ENCODE assay signal across 13 cellular contexts in genomic region chr6:154458565-154459475, GRCh38. TPM values are rescaled to one million over a fixed set of nuclear protein-coding genes. Genes with fewer than 3 reads are reported as not detected.
DNase-seq lines count a peak whose midpoint lies in the region; ATAC-seq, FAIRE-seq and TF ChIP-seq lines count a peak whose summit lies in the region.
"Had no signal": no experiment of that assay in that cellular context is flagged by ENCODE, and none has a peak within 500 bp of the region (broad histone marks: within the 10 kb centered on the region; RNA-seq: fewer than 3 reads in every experiment).

No MANE protein-coding gene starts in this region.

- TF ChIP-seq CTCF in AG09319 (IDR thresholded peaks at IDR 0.05; ENCODE audit: low read depth, low read length) (no peak), HEK293 (tag by site-specific recombination; IDR thresholded peaks at IDR 0.05) (no peak), K562 (IDR thresholded peaks at IDR 0.05 in 2 of 3, conservative IDR thresholded peaks at IDR 0.05 in 1 of 3; ENCODE audit: insufficient read depth in 2 of 3, low read depth in 1 of 3, low read length in 3 of 3) (no peak), MM.1S (IDR thresholded peaks at IDR 0.05; ENCODE audit: low read length) (no peak)

- no TSS peak for BruUV-seq in K562 (replicated peaks; lab: Mats Ljungman, UMichigan)

- intact Hi-C loops in K562 (cut with micrococcal nuclease) = no loop called here

- no peak overlapping the region for H3K4me2 ChIP-seq in K562 (ENCODE audit: insufficient read depth, low read length)
- H3K4me2 ChIP-seq in MM.1S (ENCODE audit: low read depth, low read length) = no peak overlapping the region

- DNase-seq in AG09319 (ENCODE audit: extremely low read depth, low read depth) = peak; percentile 22
- peak in 1 of 4 experiments; percentile 19 for DNase-seq in K562 (ENCODE audit: extremely low read depth in 1 of 4, low spot score in 3 of 4)
- DNase-seq in SIG-M5 (lab: John Stamatoyannopoulos, UW) = no peak
- no peak for DNase-seq in mesenteric fat pad (ENCODE audit: low spot score)
- DNase-seq in MM.1S = no peak
- DNase-seq: activated CD4-positive, alpha-beta T cell treated with anti-CD3 and anti-CD28 coated beads, Interleukin-2, amount 10 ng/mL, durations not matched to agents 24 days and 14 days; activated naive CD4-positive, alpha-beta T cell treated with anti-CD3 and anti-CD28 coated beads, Interleukin-2, amount 10 ng/mL, durations not matched to agents 7 days and 5 days; cortex of kidney had no signal

- no peak overlapping the region for H3K27ac ChIP-seq in HEK293 (ENCODE audit: extremely low read depth, low read depth, low read length)
- no peak overlapping the region for H3K27ac ChIP-seq in K562 (ENCODE audit: extremely low read depth, low read depth, low read length)
- peak overlapping the region; percentile 68 for H3K27ac ChIP-seq in muscle layer of duodenum (ENCODE audit: low read length)
- no peak overlapping the region for H3K27ac ChIP-seq in MM.1S (ENCODE audit: low read length)
- H3K27ac ChIP-seq: C4-2B, foreskin keratinocyte had no signal

- in situ Hi-C loops in K562 (cut with MboI) = no loop called here

- H3K9ac ChIP-seq in K562 (ENCODE audit: insufficient read depth in 1 of 2, low read depth in 2 of 2, low read length in 2 of 2) = no peak overlapping the region
- no peak overlapping the region for H3K9ac ChIP-seq in MM.1S (ENCODE audit: low read length)

- TF ChIP-seq RAD21 in K562 (CRISPR knock-in tag; conservative IDR thresholded peaks at IDR 0.05 in 1 of 2, IDR thresholded peaks at IDR 0.05 in 1 of 2) = no peak

- H3K79me2 ChIP-seq in K562 (ENCODE audit: control insufficient read depth, insufficient read depth, low read length) = peaks cover 46% of the 10 kb centered on the region
- H3K79me2 ChIP-seq in MM.1S (ENCODE audit: low read length) = no peaks in the 10 kb centered on the region

- no peaks in the 10 kb centered on the region for H3K27me3 ChIP-seq in K562 (ENCODE audit: control insufficient read depth in 2 of 2, insufficient read depth in 2 of 2, low read length in 2 of 2)
- no peaks in the 10 kb centered on the region for H3K27me3 ChIP-seq in muscle layer of duodenum (ENCODE audit: low read depth, low read length)
- H3K27me3 ChIP-seq in MM.1S (replicated peaks; ENCODE audit: insufficient read depth, low read length) = no peaks in the 10 kb centered on the region
- H3K27me3 ChIP-seq: foreskin keratinocyte had no signal

- WGBS in K562 (ENCODE audit: insufficient coverage, low coverage, missing lambda C conversion rate) = 15% methylated on average over 8 of the region's 8 CpGs

- ATAC-seq in K562 = peak; percentile 32
- no peak for ATAC-seq in HG02840 (IDR thresholded peaks at IDR 0.05; ENCODE audit: low FRiP score, unreplicated experiment)

- TF ChIP-seq EP300 in K562 (IDR thresholded peaks at IDR 0.05; ENCODE audit: low read length) = no peak

- H3K9me1 ChIP-seq in K562 (ENCODE audit: control insufficient read depth, insufficient read depth, low read length) = no peaks in the 10 kb centered on the region

- FAIRE-seq in K562 (lab: Jason Lieb, UNC) = no peak

- H3K9me2 ChIP-seq in MM.1S (replicated peaks; ENCODE audit: insufficient read depth, low read length) = no peaks in the 10 kb centered on the region

- H3K4me3 ChIP-seq in HEK293 (ENCODE audit: low read depth, low read length) (no peak overlapping the region), K562 (no peak overlapping the region), muscle layer of duodenum (ENCODE audit: low read depth in 1 of 2, low read length in 2 of 2) (no peak overlapping the region), MM.1S (ENCODE audit: low read length) (no peak overlapping the region)

- no peaks in the 10 kb centered on the region for H3F3A ChIP-seq in MM.1S (ENCODE audit: insufficient read depth, low read length)

- TF ChIP-seq POLR2A in K562 (conservative IDR thresholded peaks at IDR 0.05) = no peak

- CTCF ChIA-PET in HEK293 (lab: Yijun Ruan, JAX) (interaction anchor here (0.6 to 2.6 kb wide), 12 partner anchors 11 to 405 kb away, joined by 3 to 12 read pairs (median 4); no protein-coding TSS in a partner anchor), K562 (lab: Yijun Ruan, JAX; ENCODE audit: low intra/inter-chr PET ratio) (no interaction called here)

- peaks cover 16% of the 10 kb centered on the region for H3K4me1 ChIP-seq in HEK293 (ENCODE audit: control insufficient read depth, insufficient read depth, low read length)
- peaks cover 7% of the 10 kb centered on the region in 2 experiments; a peak in 3 of 5 replicates for H3K4me1 ChIP-seq in K562 (replicated peaks in 1 of 2; ENCODE audit: control insufficient read depth in 2 of 2, insufficient read depth in 2 of 2, low read length in 2 of 2)
- H3K4me1 ChIP-seq in muscle layer of duodenum (ENCODE audit: control insufficient read depth in 1 of 2, insufficient read depth in 2 of 2, low read length in 2 of 2) = peaks cover 0 to 16% of the 10 kb centered on the region in 2 donors
- H3K4me1 ChIP-seq in MM.1S (ENCODE audit: low read length) = no peaks in the 10 kb centered on the region
- H3K4me1 ChIP-seq: foreskin keratinocyte had no signal

- H3K9me3 ChIP-seq in HEK293 (ENCODE audit: control insufficient read depth, insufficient read depth, low read depth, low read length) (no peaks in the 10 kb centered on the region), K562 (replicated peaks; ENCODE audit: control insufficient read depth, insufficient read depth, low read depth, low read length) (no peaks in the 10 kb centered on the region), muscle layer of duodenum (ENCODE audit: control insufficient read depth in 1 of 2, low read length in 2 of 2) (no peaks in the 10 kb centered on the region), MM.1S (replicated peaks; ENCODE audit: insufficient read depth, low read length) (no peaks in the 10 kb centered on the region)

- H2AFZ ChIP-seq in K562 (ENCODE audit: low read depth, low read length) (no peak overlapping the region), MM.1S (ENCODE audit: low read length) (no peak overlapping the region)

- POLR2A ChIA-PET in HEK293 (lab: Yijun Ruan, JAX) = interaction anchor here (0.7 kb wide), 1 partner anchor 164 kb away, joined by 3 read pairs; no protein-coding TSS in a partner anchor
- POLR2A ChIA-PET in K562 (lab: Yijun Ruan, JAX) = interaction anchor here (0.6 to 1.3 kb wide), 4 partner anchors 8 to 211 kb away, joined by 3 to 5 read pairs (median 3); no protein-coding TSS in a partner anchor

- H3K36me3 ChIP-seq in HEK293 (ENCODE audit: control insufficient read depth in 2 of 2, insufficient read depth in 1 of 2, low read length in 2 of 2) (no peaks in the 10 kb centered on the region), K562 (ENCODE audit: control insufficient read depth, insufficient read depth, low read length) (no peaks in the 10 kb centered on the region), muscle layer of duodenum (ENCODE audit: control insufficient read depth in 1 of 2, insufficient read depth in 2 of 2, low read length in 2 of 2) (peaks cover 0 to 5% of the 10 kb centered on the region in 2 donors), MM.1S (replicated peaks; ENCODE audit: insufficient read depth, low read length) (no peaks in the 10 kb centered on the region)

- H4K20me1 ChIP-seq in K562 (replicated peaks; ENCODE audit: control insufficient read depth, insufficient read depth, low read length) = peaks cover 10% of the 10 kb centered on the region; the same call in 1 of the 2 replicates
- H4K20me1 ChIP-seq in MM.1S (ENCODE audit: insufficient read depth, low read length) = no peaks in the 10 kb centered on the region

TF ChIP-seq in HEK293, 187 proteins besides CTCF, POLR2A, EP300 and RAD21 (continues in another document):
- TF ChIP-seq ZNF501 (tag by site-specific recombination; IDR thresholded peaks at IDR 0.05) (no peak), ZNF214 (tag by site-specific recombination; IDR thresholded peaks at IDR 0.05; ENCODE audit: borderline replicate concordance) (no peak), PRDM1 (tag by site-specific recombination; IDR thresholded peaks at IDR 0.05) (peak; percentile 73), ZNF843 (tag by site-specific recombination; IDR thresholded peaks at IDR 0.05) (peak; percentile 35; the same call in 1 of the 2 replicates), ZNF2 (tag by site-specific recombination; IDR thresholded peaks at IDR 0.05) (no peak), ZXDB (tag by site-specific recombination; IDR thresholded peaks at IDR 0.05) (0 out of 2 replicates have a peak, but pooled peaks have one; percentile 5), ZBTB17 (tag by site-specific recombination; IDR thresholded peaks at IDR 0.05) (peak; percentile 81)

TF ChIP-seq in K562, 482 proteins besides CTCF, POLR2A, EP300 and RAD21 (continues in another document):
- TF ChIP-seq CEBPG (CRISPR knock-in tag; IDR thresholded peaks at IDR 0.05) = no peak
- peak in 1 of 2 experiments; percentile 36; a peak in 1 of 4 replicates for TF ChIP-seq CEBPG (tag; conservative IDR thresholded peaks at IDR 0.05 in 1 of 2, IDR thresholded peaks at IDR 0.05 in 1 of 2)
- peak; percentile 81 for TF ChIP-seq DACH1 (IDR thresholded peaks at IDR 0.05; ENCODE audit: partially characterized antibody)
- TF ChIP-seq RFX5 (IDR thresholded peaks at IDR 0.05; ENCODE audit: low read depth, low read length) = no peak

RNA-seq across cellular contexts. Expression of gene CNKSR3, which starts 51.7 kb away (rescaled TPM):
- total RNA-seq in K562 (2011; cell fraction: chromatin; rRNA removed; ENCODE audit: low replicate concordance) = 10.5 and 14.3 TPM in 2 replicates
- total RNA-seq in K562 (2011; cell fraction: nucleolus; rRNA removed) = 4.2 and 4.6 TPM in 2 replicates
- total RNA-seq in K562 (2011; cell fraction: nucleoplasm; rRNA removed) = 7.0 and 15.1 TPM in 2 replicates
- total RNA-seq in K562 (2014; rRNA removed) = 6.7 and 11.6 TPM in 2 replicates
- 19.4 and 20.6 TPM in 2 replicates for total RNA-seq in K562 (2014; rRNA removed; fragmentation: Illumina TruSeq; extraction: Trizol)
- 17.4 and 18.6 TPM in 2 replicates for total RNA-seq in K562 (2015; rRNA removed; fragmentation: Illumina TruSeq; extraction: Trizol)
- 25.7 and 27.9 TPM in 2 replicates for total RNA-seq in K562 (2021)
- polyA plus RNA-seq in K562 (2011; rRNA removed) = 7.1 and 8.1 TPM in 2 replicates
- polyA plus RNA-seq in K562 (2011; cell fraction: cytosol; rRNA removed) = 4.9 and 5.0 TPM in 2 replicates
- polyA plus RNA-seq in K562 (2011; cell fraction: nucleus; rRNA removed) = 5.8 and 8.4 TPM in 2 replicates
- polyA plus RNA-seq in K562 (2012) = 5.2 and 13.5 TPM in 2 replicates
- 24.2 and 29.6 TPM in 2 replicates for polyA plus RNA-seq in K562 (2014; fragmentation: Illumina TruSeq; extraction: Trizol)
- 1 to 10 TPM; 4.5 to 5.3 TPM for polyA plus RNA-seq in K562 (2014; fragmentation: Nextera tagmentation; extraction: Ambion mirVana)
- 9.5 and 9.7 TPM in 2 replicates for polyA plus RNA-seq in K562 (2014; rRNA removed)
- 11.9 and 12.1 TPM in 2 replicates for polyA minus RNA-seq in K562 (2011; rRNA and poly(A)+ RNA removed)
- 5.2 and 6.2 TPM in 2 replicates for polyA minus RNA-seq in K562 (2011; cell fraction: cytosol; rRNA and poly(A)+ RNA removed)
- 3.0 and 5.4 TPM in 2 replicates for polyA minus RNA-seq in K562 (2011; cell fraction: nucleus; rRNA and poly(A)+ RNA removed)
- total RNA-seq in mesenteric fat pad = 9.9 TPM
- total RNA-seq: activated CD4-positive, alpha-beta T cell treated with anti-CD3 and anti-CD28 coated beads, Interleukin-2, amount 10 ng/mL, durations not matched to agents 24 days and 14 days had no signal
